In genomic region chr6:159594750-159595117, GRCh38 we compare ENCODE assay signal across 11 cellular contexts.
A peak's percentile ranks its signal among the peaks of the same experiment; 100 is the strongest.
DNase-seq lines count a peak whose midpoint lies in the region; ATAC-seq and TF ChIP-seq lines count a peak whose summit lies in the region.
"Had no signal": no experiment of that assay in that cellular context is flagged by ENCODE, and none has a peak within 500 bp of the region (broad histone marks: within the 10 kb centered on the region; RNA-seq: fewer than 3 reads in every experiment).

No MANE protein-coding gene starts in this region.

- H3K4me1 ChIP-seq in A673 (ENCODE audit: insufficient read depth, low read length, poor library complexity, severe bottlenecking) (no peaks in the 10 kb centered on the region), OCI-LY7 (ENCODE audit: insufficient read depth, low read length, poor library complexity, severe bottlenecking) (no peaks in the 10 kb centered on the region), HAP-1 (no peaks in the 10 kb centered on the region)
- no peaks in the 10 kb centered on the region for H3K4me1 ChIP-seq in CD8-positive, alpha-beta T cell (ENCODE audit: insufficient read depth, low read length)

- in situ Hi-C loops in astrocyte of the cerebellum (cut with HindIII; ENCODE audit: low sequenced_read_pairs), result no loop called here
- in situ Hi-C loops in HAP-1 (cut with MboI; ENCODE audit: low sequenced_read_pairs), result no loop called here

- H3K9me3 ChIP-seq in A673 (ENCODE audit: low read depth, low read length, poor library complexity, severe bottlenecking) (no peaks in the 10 kb centered on the region), OCI-LY7 (ENCODE audit: low read length) (no peaks in the 10 kb centered on the region), HAP-1 (no peaks in the 10 kb centered on the region)
- H3K9me3 ChIP-seq in CD8-positive, alpha-beta T cell (ENCODE audit: low read length), result no peaks in the 10 kb centered on the region

- no peaks in the 10 kb centered on the region for H3K4me1 Mint-ChIP-seq in CD8-positive, alpha-beta T cell (ENCODE audit: low read depth)
- H3K4me1 Mint-ChIP-seq: natural killer cell had no signal

- intact Hi-C loops in A673 (cut with micrococcal nuclease; ENCODE audit: unreplicated experiment) (no loop called here), OCI-LY7 (cut with micrococcal nuclease; ENCODE audit: unreplicated experiment) (no loop called here)
- intact Hi-C loops in CD8-positive, alpha-beta T cell (cut with DNase I, micrococcal nuclease), result no loop called here

- POLR2A ChIA-PET in A673 (lab: Charles Lee; ENCODE audit: low non-redundant PET) (no interaction called here), OCI-LY7 (lab: Charles Lee) (interaction anchor here (0.6 to 1.6 kb wide), 3 partner anchors 65 to 140 kb away, joined by 3 to 4 read pairs (median 3); no protein-coding TSS in a partner anchor)
- POLR2A ChIA-PET in CD8-positive, alpha-beta T cell (lab: Charles Lee), result no interaction called here

- H3K27ac ChIP-seq in A673 (ENCODE audit: low read depth, low read length, poor library complexity, severe bottlenecking) (no peak overlapping the region), layer of hippocampus (ENCODE audit: low read depth, low read length) (peak overlapping the region; percentile 6), OCI-LY7 (ENCODE audit: low read depth, low read length, poor library complexity, severe bottlenecking) (no peak overlapping the region)
- no peak overlapping the region for H3K27ac ChIP-seq in CD8-positive, alpha-beta T cell (ENCODE audit: low read depth, low read length)

- H3K9me2 ChIP-seq in OCI-LY7 (ENCODE audit: insufficient read depth, low read length), result no peaks in the 10 kb centered on the region

- ATAC-seq in CD8-positive, alpha-beta T cell, result no peak
- ATAC-seq in HG03571 (IDR thresholded peaks at IDR 0.05; ENCODE audit: unreplicated experiment), result no peak
- ATAC-seq: natural killer cell had no signal

- H3K36me3 Mint-ChIP-seq in CD8-positive, alpha-beta T cell, result no peaks in the 10 kb centered on the region
- H3K36me3 Mint-ChIP-seq: natural killer cell had no signal

- no peaks in the 10 kb centered on the region for H3K27me3 ChIP-seq in A673 (replicated peaks; ENCODE audit: insufficient read depth, low read depth, low read length, poor library complexity)
- H3K27me3 ChIP-seq in layer of hippocampus (ENCODE audit: control insufficient read depth, insufficient read depth, low read length), result no peaks in the 10 kb centered on the region
- H3K27me3 ChIP-seq in CD8-positive, alpha-beta T cell (ENCODE audit: insufficient read depth, low read length), result no peaks in the 10 kb centered on the region
- no peaks in the 10 kb centered on the region for H3K27me3 ChIP-seq in HAP-1 (ENCODE audit: low read depth)

- H3K4me3 ChIP-seq in A673 (ENCODE audit: low read depth, low read length, poor library complexity, severe bottlenecking), result no peak overlapping the region
- no peak overlapping the region for H3K4me3 ChIP-seq in astrocyte of the cerebellum (ENCODE audit: low read depth, low read length)
- no peak overlapping the region for H3K4me3 ChIP-seq in CD8-positive, alpha-beta T cell (ENCODE audit: low read depth, low read length)
- H3K4me3 ChIP-seq in OCI-LY7 (ENCODE audit: low read depth, low read length, poor library complexity, severe bottlenecking), result no peak overlapping the region
- H3K4me3 ChIP-seq in HAP-1, result no peak overlapping the region

- no peak overlapping the region for H2AFZ ChIP-seq in OCI-LY7 (ENCODE audit: low read length)

- TF ChIP-seq CTCF in A673 (conservative IDR thresholded peaks at IDR 0.05; ENCODE audit: low read depth, low read length) (no peak), astrocyte of the cerebellum (IDR thresholded peaks at IDR 0.05; ENCODE audit: low read depth, low read length, missing control alignments) (no peak), OCI-LY7 (conservative IDR thresholded peaks at IDR 0.05; ENCODE audit: low read length) (no peak)
- TF ChIP-seq CTCF in CD8-positive, alpha-beta T cell (IDR thresholded peaks at IDR 0.05), result no peak

- no peak overlapping the region for H3K4me3 Mint-ChIP-seq in CD8-positive, alpha-beta T cell
- H3K4me3 Mint-ChIP-seq: CD4-positive, alpha-beta T cell; natural killer cell had no signal

- no TSS peak for BruUV-seq in A673 (replicated peaks; lab: Mats Ljungman, UMichigan)
- no TSS peak for BruUV-seq in OCI-LY7 (replicated peaks; lab: Mats Ljungman, UMichigan)

- DNase-seq in A673 (ENCODE audit: low spot score) (peak; percentile 28), HPDE6-E6E7 (ENCODE audit: extremely low spot score) (peak; percentile 42), astrocyte of the cerebellum (ENCODE audit: low read depth) (peak; percentile 57), OCI-LY7 (ENCODE audit: low spot score) (no peak), HAP-1 (ENCODE audit: low spot score in 2 of 2) (no peak)
- DNase-seq in CD8-positive, alpha-beta T cell, result no peak
- DNase-seq: CD4-positive, alpha-beta T cell; natural killer cell; T-helper 9 cell had no signal

- H3K9me3 Mint-ChIP-seq in CD8-positive, alpha-beta T cell, result no peaks in the 10 kb centered on the region
- H3K9me3 Mint-ChIP-seq: CD4-positive, alpha-beta T cell; natural killer cell had no signal

- no peaks in the 10 kb centered on the region for H3K27me3 Mint-ChIP-seq in CD8-positive, alpha-beta T cell (ENCODE audit: low read depth)
- H3K27me3 Mint-ChIP-seq: CD4-positive, alpha-beta T cell had no signal

- H3K36me3 ChIP-seq in A673 (ENCODE audit: insufficient read depth, low read length, poor library complexity, severe bottlenecking) (no peaks in the 10 kb centered on the region), OCI-LY7 (ENCODE audit: insufficient read depth, low read length) (no peaks in the 10 kb centered on the region), HAP-1 (replicated peaks) (no peaks in the 10 kb centered on the region)
- no peaks in the 10 kb centered on the region for H3K36me3 ChIP-seq in CD8-positive, alpha-beta T cell (ENCODE audit: insufficient read depth, low read length)

- H3K4me2 ChIP-seq in OCI-LY7 (ENCODE audit: low read length), result no peak overlapping the region

- CTCF ChIA-PET in A673 (lab: Charles Lee) (interaction anchor here (0.6 kb wide), 1 partner anchor 57 kb away, joined by 16 read pairs; no protein-coding TSS in a partner anchor), OCI-LY7 (lab: Charles Lee; ENCODE audit: unreplicated experiment) (interaction anchor here (1.0 kb wide), 1 partner anchor 54 kb away, joined by 3 read pairs; no protein-coding TSS in a partner anchor)
- CTCF ChIA-PET in CD8-positive, alpha-beta T cell (lab: Charles Lee), result no interaction called here

- no peak overlapping the region for H3K27ac Mint-ChIP-seq in CD8-positive, alpha-beta T cell
- H3K27ac Mint-ChIP-seq: CD4-positive, alpha-beta T cell; natural killer cell had no signal

- no peaks in the 10 kb centered on the region for H4K20me1 ChIP-seq in OCI-LY7 (ENCODE audit: insufficient read depth, low read length)

- no peaks in the 10 kb centered on the region for H3K79me2 ChIP-seq in OCI-LY7 (ENCODE audit: insufficient read depth, low read depth, low read length)

Comparison
In these comparisons a context has a peak if more than half of its experiments do, and no peak if none do; other contexts are left out.
1. DNase-seq: peak in A673 (single experiment), HPDE6-E6E7 (single experiment) and astrocyte of the cerebellum (single experiment); none in CD8-positive, alpha-beta T cell (0 of 7), OCI-LY7 (single experiment) and HAP-1 (0 of 2).